Comparison of ENCODE assay signal across 1 cellular context in genomic region chr16:2902337-2903130, GRCh38.
TF ChIP-seq lines count a peak whose summit lies in the region.

No MANE protein-coding gene starts in this region.

TF ChIP-seq in SK-N-SH, 30 proteins besides CTCF, POLR2A, EP300 and RAD21 (continued from another document):
- TF ChIP-seq MAX (IDR thresholded peaks at IDR 0.05; ENCODE audit: low read depth), result no peak
- no peak for TF ChIP-seq MXI1 (IDR thresholded peaks at IDR 0.05; ENCODE audit: low read depth, low read length)
- TF ChIP-seq JUND (IDR thresholded peaks at IDR 0.05), result no peak
- no peak for TF ChIP-seq TAF1 (IDR thresholded peaks at IDR 0.05; ENCODE audit: borderline replicate concordance, low read depth, low read length)
- TF ChIP-seq POLR2AphosphoS5 (IDR thresholded peaks at IDR 0.05; ENCODE audit: low read depth, low read length), result no peak
- TF ChIP-seq MEF2A (IDR thresholded peaks at IDR 0.05; ENCODE audit: borderline replicate concordance, low read depth), result no peak
- TF ChIP-seq SMC3 (IDR thresholded peaks at IDR 0.05; ENCODE audit: low read depth, low read length), result no peak
